1 cellular context compared by ENCODE assay signal in the genomic region with DNA sequence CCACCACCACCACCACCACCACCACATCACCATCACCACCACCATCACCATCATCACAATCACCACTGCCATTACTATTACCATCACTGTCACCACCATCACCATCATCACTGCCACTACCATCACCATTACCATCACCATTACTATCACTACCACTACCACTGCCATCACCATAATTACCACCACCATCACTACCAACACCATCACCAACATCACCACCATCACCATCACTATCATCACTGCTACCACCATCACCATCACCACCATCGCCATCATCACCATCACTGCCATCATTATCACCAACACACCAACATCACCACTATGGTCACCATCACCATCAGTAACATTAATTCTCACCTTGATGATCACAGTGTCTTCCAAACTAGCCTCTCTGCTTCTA.
TF ChIP-seq lines count a peak whose summit lies in the region.

No MANE protein-coding gene starts in this region.

TF ChIP-seq in H1, 55 proteins besides CTCF, POLR2A, EP300 and RAD21:
- TF ChIP-seq SAP30 (IDR thresholded peaks at IDR 0.05; ENCODE audit: insufficient read depth, insufficient replicate concordance, low read length) (no peak), POU5F1 (IDR thresholded peaks at IDR 0.05; ENCODE audit: low read depth, low read length) (no peak), SIN3A (conservative IDR thresholded peaks at IDR 0.05 in 1 of 2, IDR thresholded peaks at IDR 0.05 in 1 of 2; ENCODE audit: low read depth in 1 of 2, low read length in 2 of 2) (no peak), E2F6 (IDR thresholded peaks at IDR 0.05) (no peak)
